Comparison of ENCODE assay signal across 10 cellular contexts in the genomic region with DNA sequence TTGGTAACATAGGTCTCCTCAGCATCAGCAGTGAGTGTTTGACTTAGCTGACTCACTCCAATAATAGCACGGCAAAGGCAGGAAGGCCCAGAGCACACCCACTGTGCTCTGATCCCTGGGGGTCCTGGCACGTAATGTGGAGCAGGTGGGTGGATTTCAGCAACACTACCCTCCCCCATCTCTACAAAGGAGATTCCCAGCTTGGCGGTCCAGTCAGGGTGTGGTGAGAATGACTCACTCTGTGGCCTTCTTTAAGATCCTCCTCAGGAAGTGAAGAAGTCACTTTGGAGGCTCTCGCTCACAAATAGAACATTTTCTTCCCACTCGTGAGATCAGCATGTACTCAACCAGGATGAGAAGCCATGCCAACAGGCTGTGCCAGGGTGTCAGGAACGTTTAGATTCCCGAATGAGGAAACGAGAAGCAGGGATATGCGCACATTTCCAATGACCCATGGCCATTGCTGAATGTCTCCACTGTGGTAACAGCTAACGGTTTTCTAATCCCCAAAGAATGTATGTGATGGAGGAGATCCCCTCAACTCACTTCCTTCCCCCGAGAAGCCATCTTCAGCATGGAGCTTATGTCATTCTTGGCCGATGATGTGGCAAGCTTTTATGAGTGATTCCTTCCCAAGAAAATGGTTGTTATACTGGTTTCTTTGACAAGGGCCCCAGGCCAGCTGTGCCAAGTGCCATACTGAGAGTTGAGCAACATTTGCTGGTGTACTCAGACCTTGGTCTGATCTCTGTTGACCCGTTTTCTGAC.
DNase-seq lines count a peak whose midpoint lies in the region; ATAC-seq, FAIRE-seq and TF ChIP-seq lines count a peak whose summit lies in the region.
"Had no signal": no experiment of that assay in that cellular context is flagged by ENCODE, and none has a peak within 500 bp of the region (broad histone marks: within the 10 kb centered on the region; RNA-seq: fewer than 3 reads in every experiment).

No MANE protein-coding gene starts in this region.

- peak; percentile 64 to 87 for DNase-seq in A549 (ENCODE audit: low read depth in 1 of 2, low spot score in 1 of 2)
- peak; percentile 99 for DNase-seq in HT1080 (ENCODE audit: low read depth)
- peak; percentile 99 for DNase-seq in astrocyte (ENCODE audit: low read depth)
- DNase-seq in right atrium auricular region (ENCODE audit: low spot score), result peak; percentile 65
- DNase-seq in DMS153 (lab: John Stamatoyannopoulos, UW), result no peak
- no peak for DNase-seq in colonic mucosa
- DNase-seq in ureter (ENCODE audit: low spot score), result no peak
- DNase-seq: C1 segment of cervical spinal cord had no signal

- no peak overlapping the region for H3K4me3 Mint-ChIP-seq in astrocyte (ENCODE audit: unreplicated experiment)

- peaks cover 4% of the 10 kb centered on the region for H3K27me3 Mint-ChIP-seq in astrocyte (ENCODE audit: low read depth, unreplicated experiment)

- H3K27ac Mint-ChIP-seq in astrocyte (ENCODE audit: unreplicated experiment), result no peak overlapping the region

- H3K27ac ChIP-seq in A549 (peak overlapping the region; percentile 74 to 81), astrocyte (ENCODE audit: low read depth, low read length) (peak overlapping the region; percentile 99), right atrium auricular region (peak overlapping the region in 1 of 2 donors; percentile 53), colonic mucosa (no peak overlapping the region)
- H3K27ac ChIP-seq: thyroid gland had no signal

- H3K9me3 Mint-ChIP-seq in astrocyte (ENCODE audit: unreplicated experiment), result no peaks in the 10 kb centered on the region

- H3K36me3 Mint-ChIP-seq in astrocyte (ENCODE audit: low read depth, unreplicated experiment), result peaks cover 2% of the 10 kb centered on the region

- H3K4me1 ChIP-seq in A549, result peaks cover 20% of the 10 kb centered on the region
- H3K4me1 ChIP-seq in astrocyte (ENCODE audit: insufficient read depth, low read length), result peaks cover 30% of the 10 kb centered on the region
- no peaks in the 10 kb centered on the region for H3K4me1 ChIP-seq in right atrium auricular region
- H3K4me1 ChIP-seq in colonic mucosa, result no peaks in the 10 kb centered on the region
- H3K4me1 ChIP-seq: thyroid gland had no signal

- CTCF ChIA-PET in A549 (lab: Yijun Ruan, JAX), result interaction anchor here (0.5 to 1.8 kb wide), 5 partner anchors 22 to 434 kb away, joined by 3 to 8 read pairs (median 5); no protein-coding TSS in a partner anchor

- FAIRE-seq in A549 (lab: Jason Lieb, UNC) (peak; percentile 86), astrocyte (lab: Jason Lieb, UNC) (peak; percentile 97)

- intact Hi-C loops in colonic mucosa (cut with DNase I), result no loop called here

- H3K4me1 Mint-ChIP-seq in astrocyte (ENCODE audit: low read depth, unreplicated experiment), result peaks cover 6% of the 10 kb centered on the region

- POLR2A ChIA-PET in A549 (lab: Yijun Ruan, JAX), result interaction anchor here (0.5 to 0.9 kb wide), 3 partner anchors 65 to 287 kb away, joined by 3 to 4 read pairs (median 3); no protein-coding TSS in a partner anchor

- H3K9ac ChIP-seq in astrocyte (ENCODE audit: low read length) (peak overlapping the region; percentile 75), colonic mucosa (ENCODE audit: low read depth in 2 of 2, low read length in 2 of 2) (no peak overlapping the region)

- H3K4me2 ChIP-seq in A549 (peak overlapping the region; percentile 58), astrocyte (ENCODE audit: low read length) (peak overlapping the region; percentile 79)

- H3K27me3 ChIP-seq in astrocyte (ENCODE audit: insufficient read depth, low read length) (no peaks in the 10 kb centered on the region), right atrium auricular region (no peaks in the 10 kb centered on the region), colonic mucosa (no peaks in the 10 kb centered on the region)
- H3K27me3 ChIP-seq: thyroid gland had no signal

- H3K79me2 ChIP-seq in astrocyte (ENCODE audit: insufficient read depth, low read length), result peaks cover 12% of the 10 kb centered on the region

- H2AFZ ChIP-seq in astrocyte (ENCODE audit: low read depth, low read length), result peak overlapping the region; percentile 51

- no peak for TF ChIP-seq CTCF in A549 (IDR thresholded peaks at IDR 0.05)
- TF ChIP-seq CTCF in astrocyte (IDR thresholded peaks at IDR 0.05; ENCODE audit: insufficient read depth, low read depth, low read length), result no peak
- TF ChIP-seq CTCF in right atrium auricular region (IDR thresholded peaks at IDR 0.05), result no peak
- TF ChIP-seq CTCF in colonic mucosa (IDR thresholded peaks at IDR 0.05), result no peak

- H3K4me3 ChIP-seq in A549 (no peak overlapping the region), astrocyte (ENCODE audit: insufficient read depth, low read depth, low read length) (no peak overlapping the region), right atrium auricular region (no peak overlapping the region), colonic mucosa (no peak overlapping the region)
- H3K4me3 ChIP-seq: thyroid gland had no signal

- no peak for TF ChIP-seq POLR2A in A549 (IDR thresholded peaks at IDR 0.05; ENCODE audit: low read length)

- 9% methylated on average over 13 of the region's 13 CpGs for WGBS in A549 (ENCODE audit: missing lambda C conversion rate)

- no peaks in the 10 kb centered on the region for H4K20me1 ChIP-seq in astrocyte (ENCODE audit: insufficient read depth, low read length)

- TF ChIP-seq RAD21 in A549 (conservative IDR thresholded peaks at IDR 0.05 in 1 of 2, IDR thresholded peaks at IDR 0.05 in 1 of 2), result peak in 1 of 2 experiments; percentile 38; a peak in 3 of 5 replicates

- H3K36me3 ChIP-seq in astrocyte (ENCODE audit: insufficient read depth, low read length) (no peaks in the 10 kb centered on the region), right atrium auricular region (no peaks in the 10 kb centered on the region), colonic mucosa (no peaks in the 10 kb centered on the region)
- H3K36me3 ChIP-seq: thyroid gland had no signal

- H3K9me3 ChIP-seq in A549 (no peaks in the 10 kb centered on the region), astrocyte (ENCODE audit: insufficient read depth, low read depth, low read length) (peaks cover 5% of the 10 kb centered on the region), right atrium auricular region (no peaks in the 10 kb centered on the region), colonic mucosa (no peaks in the 10 kb centered on the region)
- H3K9me3 ChIP-seq: thyroid gland had no signal

- ATAC-seq in A549 (peak; percentile 84), HG03095 (IDR thresholded peaks at IDR 0.05; ENCODE audit: unreplicated experiment) (no peak)

- TF ChIP-seq EP300 in A549 (IDR thresholded peaks at IDR 0.05), result peak; percentile 63 to 74; a peak in 2 of 5 replicates

TF ChIP-seq in A549, 52 proteins besides CTCF, POLR2A, EP300 and RAD21 (continues in another document):
- TF ChIP-seq, protein P1, sequence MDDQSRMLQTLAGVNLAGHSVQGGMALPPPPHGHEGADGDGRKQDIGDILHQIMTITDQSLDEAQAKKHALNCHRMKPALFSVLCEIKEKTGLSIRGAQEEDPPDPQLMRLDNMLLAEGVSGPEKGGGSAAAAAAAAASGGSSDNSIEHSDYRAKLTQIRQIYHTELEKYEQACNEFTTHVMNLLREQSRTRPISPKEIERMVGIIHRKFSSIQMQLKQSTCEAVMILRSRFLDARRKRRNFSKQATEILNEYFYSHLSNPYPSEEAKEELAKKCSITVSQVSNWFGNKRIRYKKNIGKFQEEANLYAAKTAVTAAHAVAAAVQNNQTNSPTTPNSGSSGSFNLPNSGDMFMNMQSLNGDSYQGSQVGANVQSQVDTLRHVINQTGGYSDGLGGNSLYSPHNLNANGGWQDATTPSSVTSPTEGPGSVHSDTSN (IDR thresholded peaks at IDR 0.05), result no peak
- TF ChIP-seq NPAS2 (CRISPR knock-in tag; IDR thresholded peaks at IDR 0.05; ENCODE audit: borderline replicate concordance) (no peak), MAFK (IDR thresholded peaks at IDR 0.05; ENCODE audit: partially characterized antibody) (no peak), FOSL2 (IDR thresholded peaks at IDR 0.05) (peak; percentile 83), FOSL2 (CRISPR knock-in tag; IDR thresholded peaks at IDR 0.05) (peak; percentile 68), CEBPB (IDR thresholded peaks at IDR 0.05) (peak; percentile 74 to 87), MYC (IDR thresholded peaks at IDR 0.05; ENCODE audit: borderline replicate concordance, low read length) (0 out of 2 replicates have a peak, but pooled peaks have one; percentile 15), GATA3 (IDR thresholded peaks at IDR 0.05; ENCODE audit: borderline replicate concordance) (peak; percentile 62; the same call in 1 of the 2 replicates), SMC3 (IDR thresholded peaks at IDR 0.05) (peak; percentile 38), JUN (IDR thresholded peaks at IDR 0.05) (peak; percentile 64 to 77; a peak in 3 of 5 replicates), ZFP36 (IDR thresholded peaks at IDR 0.05; ENCODE audit: borderline replicate concordance, partially characterized antibody) (no peak), JUNB (IDR thresholded peaks at IDR 0.05) (peak; percentile 83), RNF2 (IDR thresholded peaks at IDR 0.05; ENCODE audit: borderline replicate concordance, low read depth) (no peak), ESRRA (IDR thresholded peaks at IDR 0.05; ENCODE audit: borderline replicate concordance, low read length) (no peak), TP53 (CRISPR knock-in tag; IDR thresholded peaks at IDR 0.05) (no peak), FOXS1 (CRISPR knock-in tag; IDR thresholded peaks at IDR 0.05) (no peak; the same call in 1 of the 2 replicates), HOXB5 (CRISPR knock-in tag; IDR thresholded peaks at IDR 0.05) (no peak)
- TF ChIP-seq, protein P2, sequence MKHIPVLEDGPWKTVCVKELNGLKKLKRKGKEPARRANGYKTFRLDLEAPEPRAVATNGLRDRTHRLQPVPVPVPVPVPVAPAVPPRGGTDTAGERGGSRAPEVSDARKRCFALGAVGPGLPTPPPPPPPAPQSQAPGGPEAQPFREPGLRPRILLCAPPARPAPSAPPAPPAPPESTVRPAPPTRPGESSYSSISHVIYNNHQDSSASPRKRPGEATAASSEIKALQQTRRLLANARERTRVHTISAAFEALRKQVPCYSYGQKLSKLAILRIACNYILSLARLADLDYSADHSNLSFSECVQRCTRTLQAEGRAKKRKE (CRISPR knock-in tag; IDR thresholded peaks at IDR 0.05; ENCODE audit: low read depth), result peak; percentile 59; the same call in 1 of the 2 replicates
- TF ChIP-seq, protein P3, sequence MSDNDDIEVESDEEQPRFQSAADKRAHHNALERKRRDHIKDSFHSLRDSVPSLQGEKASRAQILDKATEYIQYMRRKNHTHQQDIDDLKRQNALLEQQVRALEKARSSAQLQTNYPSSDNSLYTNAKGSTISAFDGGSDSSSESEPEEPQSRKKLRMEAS (IDR thresholded peaks at IDR 0.05), result peak; percentile 46

Comparison
In these comparisons a context has a peak if more than half of its experiments do, and no peak if none do; other contexts are left out.
1. DNase-seq: peak in A549 (2 of 2), HT1080 (single experiment), astrocyte (single experiment) and right atrium auricular region (single experiment); none in DMS153 (single experiment), colonic mucosa (single experiment) and ureter (single experiment).